ENCODE assay signal across 20 cellular contexts in genomic region chr12:51958542-51958941, GRCh38. TPM values are rescaled to one million over a fixed set of nuclear protein-coding genes. Genes with fewer than 3 reads are reported as not detected.
DNase-seq lines count a peak whose midpoint lies in the region; ATAC-seq and TF ChIP-seq lines count a peak whose summit lies in the region.
"Had no signal": no experiment of that assay in that cellular context is flagged by ENCODE, and none has a peak within 500 bp of the region (broad histone marks: within the 10 kb centered on the region; RNA-seq: fewer than 3 reads in every experiment).

No MANE protein-coding gene starts in this region.

- H3K23ac ChIP-seq in trophoblast cell (ENCODE audit: low read length), result no peak overlapping the region

- intact Hi-C loops in body of pancreas (cut with DNase I), result no loop called here
- intact Hi-C loops in uterus (cut with DNase I; ENCODE audit: low total_unique reads), result no loop called here

- H2BK120ac ChIP-seq in trophoblast cell (ENCODE audit: insufficient read depth, low read length, poor library complexity), result no peak overlapping the region

- H3K9me3 ChIP-seq in body of pancreas (no peaks in the 10 kb centered on the region), hepatocyte (ENCODE audit: low read depth) (no peaks in the 10 kb centered on the region), trophoblast cell (ENCODE audit: insufficient read depth, low read depth, low read length) (no peaks in the 10 kb centered on the region), uterus (no peaks in the 10 kb centered on the region)
- H3K9me3 ChIP-seq: HAP-1, SJCRH30 had no signal

- H3K36me3 ChIP-seq in body of pancreas (replicated peaks in 1 of 2; ENCODE audit: insufficient read depth in 1 of 2, low read depth in 2 of 2) (no peaks in the 10 kb centered on the region), hepatocyte (replicated peaks; ENCODE audit: insufficient read depth, low read depth) (no peaks in the 10 kb centered on the region), trophoblast cell (ENCODE audit: control insufficient read depth in 1 of 2, insufficient read depth in 2 of 2, low read length in 2 of 2) (no peaks in the 10 kb centered on the region), uterus (no peaks in the 10 kb centered on the region)

- no peak overlapping the region for H4K8ac ChIP-seq in trophoblast cell (ENCODE audit: low read depth, low read length)

- H3K27ac ChIP-seq in body of pancreas (peak overlapping the region in 3 of 4 donors; percentile 19 to 28 (median 25)), hepatocyte (peak overlapping the region; percentile 73), trophoblast cell (ENCODE audit: low read depth, low read length) (no peak overlapping the region), uterus (no peak overlapping the region)
- H3K27ac ChIP-seq: SJCRH30 had no signal

- no peaks in the 10 kb centered on the region for H3K9me2 ChIP-seq in hepatocyte (replicated peaks; ENCODE audit: insufficient read depth)

- H3K4me1 ChIP-seq in body of pancreas (peaks cover 91% of the 10 kb centered on the region), hepatocyte (ENCODE audit: insufficient read depth) (peaks cover 51% of the 10 kb centered on the region), trophoblast cell (ENCODE audit: control insufficient read depth in 1 of 2, insufficient read depth in 2 of 2, low read length in 2 of 2) (peaks cover 0 to 2% of the 10 kb centered on the region in 2 experiments), uterus (no peaks in the 10 kb centered on the region)
- H3K4me1 ChIP-seq: SJCRH30 had no signal

- H4K91ac ChIP-seq in trophoblast cell (ENCODE audit: low read depth, low read length), result no peak overlapping the region

- H4K12ac ChIP-seq in trophoblast cell (ENCODE audit: low read depth, low read length), result no peak overlapping the region

- H3K4me3 ChIP-seq in body of pancreas (no peak overlapping the region), hepatocyte (no peak overlapping the region), trophoblast cell (ENCODE audit: low read depth, low read length) (no peak overlapping the region), uterus (no peak overlapping the region)
- H3K4me3 ChIP-seq: GM23338, HAP-1, SJCRH30 had no signal

- H3K79me1 ChIP-seq in trophoblast cell (ENCODE audit: low read length), result no peaks in the 10 kb centered on the region

- H4K20me1 ChIP-seq in hepatocyte (ENCODE audit: insufficient read depth, poor library complexity, severe bottlenecking), result peaks cover 9% of the 10 kb centered on the region

- H3K14ac ChIP-seq in trophoblast cell (ENCODE audit: low read length), result no peak overlapping the region

- H3K4ac ChIP-seq in trophoblast cell (ENCODE audit: low read depth, low read length), result no peak overlapping the region

- H3K79me2 ChIP-seq in hepatocyte (peaks cover 80% of the 10 kb centered on the region), trophoblast cell (ENCODE audit: control insufficient read depth, insufficient read depth, low read length, poor library complexity) (no peaks in the 10 kb centered on the region)

- H2AK5ac ChIP-seq in trophoblast cell (ENCODE audit: low read length), result no peak overlapping the region

- TF ChIP-seq CTCF in body of pancreas (IDR thresholded peaks at IDR 0.05), result no peak
- TF ChIP-seq CTCF in hepatocyte (IDR thresholded peaks at IDR 0.05; ENCODE audit: poor library complexity), result no peak
- no peak for TF ChIP-seq CTCF in uterus (IDR thresholded peaks at IDR 0.05)

- ATAC-seq in body of pancreas (no peak), HG02642 (IDR thresholded peaks at IDR 0.05; ENCODE audit: poor library complexity, unreplicated experiment) (no peak)
- ATAC-seq: GM23338, Panc1 had no signal

- H3K27me3 ChIP-seq in body of pancreas (no peaks in the 10 kb centered on the region), hepatocyte (no peaks in the 10 kb centered on the region), trophoblast cell (ENCODE audit: insufficient read depth, low read length) (no peaks in the 10 kb centered on the region), uterus (no peaks in the 10 kb centered on the region)
- H3K27me3 ChIP-seq: SJCRH30 had no signal

- H3K4me2 ChIP-seq in hepatocyte (no peak overlapping the region), trophoblast cell (ENCODE audit: low read length) (no peak overlapping the region)
- H3K4me2 ChIP-seq: GM23338 had no signal

- H2AFZ ChIP-seq in hepatocyte (no peak overlapping the region), trophoblast cell (ENCODE audit: insufficient read depth, low read length, poor library complexity) (peak overlapping the region; percentile 44)
- H2AFZ ChIP-seq: GM23338 had no signal

- WGBS in body of pancreas, 2 donors, result 94 to 97% methylated on average over 13 of the region's 13 CpGs
- WGBS in hepatocyte (ENCODE audit: low lambda C conversion rate, missing lambda C conversion rate), result 98% methylated on average over 13 of the region's 13 CpGs
- WGBS in trophoblast cell (ENCODE audit: extremely low coverage, insufficient coverage, insufficient read length), result no CpG with 5 or more reads among the region's 13 CpGs

- no peak overlapping the region for H2BK5ac ChIP-seq in trophoblast cell (ENCODE audit: low read depth, low read length, poor library complexity)

- H3K9ac ChIP-seq in trophoblast cell (ENCODE audit: low read length), result no peak overlapping the region

- H3K18ac ChIP-seq in trophoblast cell (ENCODE audit: low read length), result no peak overlapping the region

- DNase-seq in body of pancreas (no peak), hepatocyte (ENCODE audit: low spot score) (no peak), trophoblast cell (no peak), cerebellar cortex (ENCODE audit: low spot score) (no peak), uterus (no peak), AML-193 (lab: John Stamatoyannopoulos, UW) (no peak)
- DNase-seq: C1 segment of cervical spinal cord; CD8-positive, alpha-beta memory T cell; KG1; NCI-H1092 treated with DMSO at 0.1 percent for 48 hours; NCI-H1436 treated with DMSO at 0.1 percent for 48 hours; NCI-H1930; NCI-H2227 treated with DMSO at 0.1 percent for 48 hours; NCI-H524; NCI-H82; SJCRH30 had no signal

- no peak for TF ChIP-seq POLR2A in body of pancreas (IDR thresholded peaks at IDR 0.05)
- TF ChIP-seq POLR2A in uterus (IDR thresholded peaks at IDR 0.05), result no peak

- no peak overlapping the region for H2BK12ac ChIP-seq in trophoblast cell (ENCODE audit: low read length)

RNA-seq across cellular contexts. Expression of gene ACVR1B, which starts 7.0 kb away (rescaled TPM):
- total RNA-seq in body of pancreas (10 to 100 TPM; 19.8 to 21.8 TPM), hepatocyte (16.3 and 22.4 TPM in 2 replicates), uterus (10 to 100 TPM in 3 of 4 donors, 1 to 10 TPM in 1; 2.6 to 31.6 (median 14.4) TPM)
- 4.8 and 5.7 TPM in 2 replicates for polyA plus RNA-seq in hepatocyte
- polyA plus RNA-seq in trophoblast cell (2013), result 8.2 TPM in 2 replicates

RNA-seq across cellular contexts. Expression of gene TAMALIN, which starts 48.2 kb away (rescaled TPM):
- total RNA-seq in body of pancreas, result 10 to 100 TPM in 1 of 2 donors, 1 to 10 TPM in 1; 7.0 to 19.4 TPM
- 4.0 and 8.0 TPM in 2 replicates for total RNA-seq in hepatocyte
- 9.9 and 17.0 TPM in 2 replicates for polyA plus RNA-seq in hepatocyte
- 2.2 and 2.6 TPM in 2 replicates for polyA plus RNA-seq in trophoblast cell (2013)
- total RNA-seq in uterus, result 100 to 1,000 TPM in 1 of 4 donors, 10 to 100 TPM in 2, 1 to 10 TPM in 1; 6.4 to 153 (median 42.1) TPM

RNA-seq across cellular contexts. Expression of gene ACVRL1, which starts 51.2 kb away (rescaled TPM):
- total RNA-seq in body of pancreas (10 to 100 TPM; 37.1 to 93.9 TPM), hepatocyte (4.6 and 11.6 TPM in 2 replicates), uterus (100 to 1,000 TPM in 3 of 4 donors, 10 to 100 TPM in 1; 52.1 to 161 (median 127) TPM)
- polyA plus RNA-seq in hepatocyte, result 1.4 and 2.4 TPM in 2 replicates
- polyA plus RNA-seq in trophoblast cell (2013), result 2.8 and 3.1 TPM in 2 replicates
- polyA plus RNA-seq: CD8-positive, alpha-beta memory T cell; GM23338 had no signal

Comparison
In these comparisons a context has a peak if more than half of its experiments do, and no peak if none do; other contexts are left out.
1. H3K27ac ChIP-seq: peak in body of pancreas (3 of 4) and hepatocyte (single experiment); none in trophoblast cell (single experiment) and uterus (0 of 2).